ENCODE assay signal across 1 cellular context in the genomic region with DNA sequence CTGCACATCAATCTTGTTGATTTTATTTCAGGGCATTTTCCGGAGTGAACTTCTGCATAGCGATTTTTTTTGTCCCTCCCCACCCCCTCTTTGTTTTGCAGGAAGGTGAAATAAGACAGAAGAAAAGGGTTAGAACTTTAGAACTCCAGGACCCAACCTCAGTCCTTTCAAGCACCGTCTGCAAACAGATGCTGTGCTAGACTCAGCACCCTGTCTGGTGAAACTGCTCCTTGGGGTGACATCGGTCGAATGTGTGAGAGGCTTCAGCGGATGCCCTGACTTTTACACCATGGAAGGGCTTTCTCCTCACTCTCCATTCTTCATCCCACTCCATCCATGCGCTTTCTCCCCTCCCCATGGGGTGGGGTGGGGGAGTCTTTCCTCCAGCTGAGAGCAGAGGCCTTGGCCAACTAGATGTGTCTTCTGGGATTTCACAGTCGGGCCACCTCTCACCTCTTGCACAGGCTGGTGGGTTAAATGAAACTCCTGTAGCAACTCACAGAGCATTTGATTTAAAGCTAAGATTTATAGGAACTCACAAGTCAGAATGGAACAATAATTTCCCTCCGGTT.
TF ChIP-seq lines count a peak whose summit lies in the region.

No MANE protein-coding gene starts in this region.

TF ChIP-seq in WTC11, 78 proteins besides CTCF, POLR2A, EP300 and RAD21 (continued from another document):
- TF ChIP-seq E2F1 (CRISPR knock-in tag; IDR thresholded peaks at IDR 0.05) (no peak), RORB (CRISPR knock-in tag; IDR thresholded peaks at IDR 0.05) (no peak), ELF4 (CRISPR knock-in tag; IDR thresholded peaks at IDR 0.05; ENCODE audit: low read depth) (no peak), NFYB (CRISPR knock-in tag; conservative IDR thresholded peaks at IDR 0.05; ENCODE audit: low read depth) (no peak), GRHL2 (CRISPR knock-in tag; IDR thresholded peaks at IDR 0.05; ENCODE audit: insufficient replicate concordance, severe bottlenecking) (no peak), MLX (CRISPR knock-in tag; IDR thresholded peaks at IDR 0.05) (no peak), ZNF232 (CRISPR knock-in tag; IDR thresholded peaks at IDR 0.05) (no peak)
